In the genomic region with DNA sequence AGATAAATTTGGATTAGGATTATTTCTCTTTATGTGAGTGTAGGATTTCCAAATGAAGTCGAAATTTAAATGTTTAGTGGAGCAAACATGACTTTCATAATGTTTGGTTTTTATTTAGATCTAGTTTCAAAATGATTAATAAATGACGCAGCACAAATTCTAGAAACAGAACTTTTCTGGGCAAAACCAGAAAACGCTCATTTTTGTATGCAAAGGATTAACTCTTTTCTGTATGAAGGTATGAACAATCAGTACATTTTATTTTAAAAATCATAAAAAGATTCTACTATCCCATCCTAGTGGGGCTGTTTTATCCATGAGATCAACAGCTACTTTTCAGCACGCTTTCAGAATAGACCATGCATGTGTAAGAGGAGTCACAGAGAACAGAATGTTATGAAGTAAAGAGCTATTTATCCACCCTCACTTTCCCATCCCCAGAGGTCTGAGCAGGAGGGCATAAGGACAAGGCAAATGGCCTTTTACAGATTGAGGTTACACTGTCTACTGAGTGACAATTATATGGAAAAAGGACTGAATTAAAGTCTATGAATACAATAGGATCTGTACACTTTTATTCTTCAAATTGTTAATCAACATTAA, we compare ENCODE assay signal across 14 cellular contexts.
DNase-seq lines count a peak whose midpoint lies in the region; ATAC-seq lines count a peak whose summit lies in the region.
"Had no signal": no experiment of that assay in that cellular context is flagged by ENCODE, and none has a peak within 500 bp of the region (broad histone marks: within the 10 kb centered on the region; RNA-seq: fewer than 3 reads in every experiment).

No MANE protein-coding gene starts in this region.

- peaks cover 11% of the 10 kb centered on the region for H3K9me3 Mint-ChIP-seq in central memory CD8-positive, alpha-beta T cell

- DNase-seq in AG20443 (ENCODE audit: low spot score) (peak; percentile 31), MV-4-11 (lab: John Stamatoyannopoulos, UW) (no peak), T1000 (lab: John Stamatoyannopoulos, UW) (no peak), DMS79 treated with DMSO at 0.1 percent for 48 hours (lab: John Stamatoyannopoulos, UW) (no peak)
- no peak for DNase-seq in central memory CD8-positive, alpha-beta T cell (ENCODE audit: low spot score in 2 of 2)
- DNase-seq: activated T-cell treated with anti-CD3 and anti-CD28 coated beads for 4 hours; C1 segment of cervical spinal cord; naive thymus-derived CD8-positive, alpha-beta T cell; NCI-H187 treated with DMSO at 0.1 percent for 48 hours; uterus had no signal

- H3K36me3 Mint-ChIP-seq in central memory CD8-positive, alpha-beta T cell (ENCODE audit: insufficient read depth) = peaks cover 4% of the 10 kb centered on the region

- ATAC-seq in GM18511 (IDR thresholded peaks at IDR 0.05; ENCODE audit: unreplicated experiment) = peak; percentile 61
- peak; percentile 35 for ATAC-seq in HG03342 (IDR thresholded peaks at IDR 0.05; ENCODE audit: unreplicated experiment)
- ATAC-seq in central memory CD8-positive, alpha-beta T cell (replicated peaks; ENCODE audit: extremely low read depth, poor library complexity, severe bottlenecking) = no peak
- no peak for ATAC-seq in HG02610 (IDR thresholded peaks at IDR 0.05; ENCODE audit: unreplicated experiment)
- ATAC-seq: HepG2; naive thymus-derived CD8-positive, alpha-beta T cell had no signal

- no peaks in the 10 kb centered on the region for H3K27me3 Mint-ChIP-seq in central memory CD8-positive, alpha-beta T cell
- H3K27me3 Mint-ChIP-seq: naive thymus-derived CD8-positive, alpha-beta T cell had no signal

- H3K4me3 Mint-ChIP-seq in central memory CD8-positive, alpha-beta T cell = no peak overlapping the region
- H3K4me3 Mint-ChIP-seq: naive thymus-derived CD8-positive, alpha-beta T cell had no signal

- H3K27ac Mint-ChIP-seq in central memory CD8-positive, alpha-beta T cell (ENCODE audit: low read depth) = peak overlapping the region; percentile 53
- H3K27ac Mint-ChIP-seq: naive thymus-derived CD8-positive, alpha-beta T cell had no signal

- H3K4me1 Mint-ChIP-seq in central memory CD8-positive, alpha-beta T cell = peaks cover 11% of the 10 kb centered on the region

Comparison
In these comparisons a context has a peak if more than half of its experiments do, and no peak if none do; other contexts are left out.
1. ATAC-seq: peak in GM18511 (single experiment) and HG03342 (single experiment); none in central memory CD8-positive, alpha-beta T cell (single experiment) and HG02610 (single experiment).